Comparison of ENCODE assay signal across 1 cellular context in genomic region chr20:35284992-35285805, GRCh38.
TF ChIP-seq lines count a peak whose summit lies in the region.

No MANE protein-coding gene starts in this region.

TF ChIP-seq in HepG2, 621 proteins besides CTCF, POLR2A, EP300 and RAD21 (continued from another document and continues in another):
- TF ChIP-seq ZBTB2 (CRISPR knock-in tag; IDR thresholded peaks at IDR 0.05; ENCODE audit: low read depth): no peak
- TF ChIP-seq ZNF569 (CRISPR knock-in tag; IDR thresholded peaks at IDR 0.05; ENCODE audit: borderline replicate concordance): no peak
- TF ChIP-seq AHDC1 (CRISPR knock-in tag; IDR thresholded peaks at IDR 0.05; ENCODE audit: borderline replicate concordance): no peak
- no peak for TF ChIP-seq ZNF276 (CRISPR knock-in tag; IDR thresholded peaks at IDR 0.05; ENCODE audit: low read depth)
- no peak for TF ChIP-seq ZNF644 (CRISPR knock-in tag; IDR thresholded peaks at IDR 0.05; ENCODE audit: low read depth)
- no peak for TF ChIP-seq CREM (IDR thresholded peaks at IDR 0.05)
- no peak for TF ChIP-seq CREM (CRISPR knock-in tag; IDR thresholded peaks at IDR 0.05)
- no peak for TF ChIP-seq NR2F6 (IDR thresholded peaks at IDR 0.05)
- no peak for TF ChIP-seq NR2F6 (CRISPR knock-in tag; IDR thresholded peaks at IDR 0.05)
- TF ChIP-seq ZNF878 (CRISPR knock-in tag; IDR thresholded peaks at IDR 0.05): 0 out of 2 replicates have a peak, but pooled peaks have one; percentile 67
- TF ChIP-seq BRF2 (CRISPR knock-in tag; IDR thresholded peaks at IDR 0.05): no peak
- no peak for TF ChIP-seq ZBTB38 (CRISPR knock-in tag; IDR thresholded peaks at IDR 0.05)
- no peak for TF ChIP-seq ZNF30 (CRISPR knock-in tag; IDR thresholded peaks at IDR 0.05)
- no peak for TF ChIP-seq ZBTB1 (CRISPR knock-in tag; IDR thresholded peaks at IDR 0.05; ENCODE audit: borderline replicate concordance)
- TF ChIP-seq ZNF780A (CRISPR knock-in tag; IDR thresholded peaks at IDR 0.05): no peak
- TF ChIP-seq ZNF674 (CRISPR knock-in tag; IDR thresholded peaks at IDR 0.05; ENCODE audit: low read depth): no peak
- TF ChIP-seq ARHGAP35 (CRISPR knock-in tag; IDR thresholded peaks at IDR 0.05; ENCODE audit: borderline replicate concordance): 0 out of 2 replicates have a peak, but pooled peaks have one; percentile 48
- TF ChIP-seq PBX3 (CRISPR knock-in tag; IDR thresholded peaks at IDR 0.05; ENCODE audit: borderline replicate concordance): no peak
- TF ChIP-seq ATF4 (CRISPR knock-in tag; IDR thresholded peaks at IDR 0.05): no peak
- no peak for TF ChIP-seq SP140L (CRISPR knock-in tag; IDR thresholded peaks at IDR 0.05; ENCODE audit: borderline replicate concordance)
- peak; percentile 18 for TF ChIP-seq ZNF615 (CRISPR knock-in tag; IDR thresholded peaks at IDR 0.05; ENCODE audit: borderline replicate concordance)
- no peak for TF ChIP-seq SATB2 (CRISPR knock-in tag; IDR thresholded peaks at IDR 0.05)
- no peak for TF ChIP-seq FOXP1 (IDR thresholded peaks at IDR 0.05)
- no peak for TF ChIP-seq FOXP1 (CRISPR knock-in tag; IDR thresholded peaks at IDR 0.05)
- 0 out of 2 replicates have a peak, but pooled peaks have one; percentile 16 for TF ChIP-seq ZNF160 (CRISPR knock-in tag; IDR thresholded peaks at IDR 0.05)
- TF ChIP-seq NR3C1 (CRISPR knock-in tag; IDR thresholded peaks at IDR 0.05): 0 out of 2 replicates have a peak, but pooled peaks have one; percentile 47
- TF ChIP-seq AFF4 (CRISPR knock-in tag; IDR thresholded peaks at IDR 0.05): no peak
- TF ChIP-seq ATF5 (CRISPR knock-in tag; IDR thresholded peaks at IDR 0.05; ENCODE audit: low read depth): no peak; the same call in 1 of the 2 replicates
- TF ChIP-seq ZFP36L2 (CRISPR knock-in tag; IDR thresholded peaks at IDR 0.05): no peak
- no peak for TF ChIP-seq ZBTB20 (CRISPR knock-in tag; IDR thresholded peaks at IDR 0.05; ENCODE audit: borderline replicate concordance, low read depth)
- no peak for TF ChIP-seq ZNF543 (CRISPR knock-in tag; IDR thresholded peaks at IDR 0.05)
- TF ChIP-seq MLLT10 (CRISPR knock-in tag; IDR thresholded peaks at IDR 0.05): no peak
- TF ChIP-seq ZNF484 (CRISPR knock-in tag; IDR thresholded peaks at IDR 0.05; ENCODE audit: borderline replicate concordance, low read depth): peak; percentile 64; the same call in 1 of the 2 replicates
- TF ChIP-seq ZBTB42 (CRISPR knock-in tag; IDR thresholded peaks at IDR 0.05): no peak
- TF ChIP-seq ZNF382 (CRISPR knock-in tag; IDR thresholded peaks at IDR 0.05; ENCODE audit: borderline replicate concordance): no peak
- TF ChIP-seq TBP (CRISPR knock-in tag; IDR thresholded peaks at IDR 0.05): no peak
- no peak for TF ChIP-seq RARA (CRISPR knock-in tag; IDR thresholded peaks at IDR 0.05)
- no peak for TF ChIP-seq ZBTB3 (CRISPR knock-in tag; IDR thresholded peaks at IDR 0.05; ENCODE audit: borderline replicate concordance, low read depth)
- no peak for TF ChIP-seq ZSCAN31 (CRISPR knock-in tag; IDR thresholded peaks at IDR 0.05; ENCODE audit: low read depth)
- no peak; the same call in 1 of the 2 replicates for TF ChIP-seq SIX4 (CRISPR knock-in tag; IDR thresholded peaks at IDR 0.05)
- no peak for TF ChIP-seq FOXA1 (IDR thresholded peaks at IDR 0.05)
- TF ChIP-seq FOXA1 (CRISPR knock-in tag; IDR thresholded peaks at IDR 0.05): peak; percentile 39; the same call in 1 of the 2 replicates
- TF ChIP-seq HNRNPH1 (optimal IDR thresholded peaks at IDR 0.05; ENCODE audit: low read depth, low read length): no peak
- no peak for TF ChIP-seq HNF4A (CRISPR knock-in tag; IDR thresholded peaks at IDR 0.05)
- TF ChIP-seq ZNF747 (CRISPR knock-in tag; IDR thresholded peaks at IDR 0.05; ENCODE audit: borderline replicate concordance): no peak
- no peak for TF ChIP-seq ZUFSP (CRISPR knock-in tag; IDR thresholded peaks at IDR 0.05; ENCODE audit: borderline replicate concordance)
- no peak for TF ChIP-seq SRSF4 (IDR thresholded peaks at IDR 0.05; ENCODE audit: low read depth, low read length, poor library complexity, severe bottlenecking)
- TF ChIP-seq ZNF775 (CRISPR knock-in tag; IDR thresholded peaks at IDR 0.05; ENCODE audit: borderline replicate concordance): no peak
